In the genomic region with DNA sequence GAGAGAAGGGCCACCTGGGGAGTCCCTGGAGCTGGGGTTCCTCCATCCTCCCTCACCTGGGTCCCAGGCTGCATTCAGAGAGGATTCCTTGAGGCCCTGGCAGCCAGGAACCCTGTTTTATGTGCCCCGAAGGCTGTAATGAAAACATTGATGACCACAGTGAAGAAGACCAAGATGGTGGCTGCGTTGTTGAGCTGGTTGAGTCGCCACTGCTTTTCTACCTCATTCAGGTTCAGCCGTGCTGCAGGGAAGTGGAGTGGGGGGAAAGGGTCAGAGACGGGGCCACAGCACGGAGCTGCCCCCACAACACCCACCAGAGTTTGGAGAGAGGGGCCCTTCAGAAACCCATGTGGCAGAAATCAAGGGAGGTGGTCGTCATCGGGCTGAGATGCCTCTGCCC, we compare ENCODE assay signal across 1 cellular context.
TF ChIP-seq lines count a peak whose summit lies in the region.

No MANE protein-coding gene starts in this region.

TF ChIP-seq in HepG2, 621 proteins besides CTCF, POLR2A, EP300 and RAD21 (continued from another document):
- TF ChIP-seq, protein P1, sequence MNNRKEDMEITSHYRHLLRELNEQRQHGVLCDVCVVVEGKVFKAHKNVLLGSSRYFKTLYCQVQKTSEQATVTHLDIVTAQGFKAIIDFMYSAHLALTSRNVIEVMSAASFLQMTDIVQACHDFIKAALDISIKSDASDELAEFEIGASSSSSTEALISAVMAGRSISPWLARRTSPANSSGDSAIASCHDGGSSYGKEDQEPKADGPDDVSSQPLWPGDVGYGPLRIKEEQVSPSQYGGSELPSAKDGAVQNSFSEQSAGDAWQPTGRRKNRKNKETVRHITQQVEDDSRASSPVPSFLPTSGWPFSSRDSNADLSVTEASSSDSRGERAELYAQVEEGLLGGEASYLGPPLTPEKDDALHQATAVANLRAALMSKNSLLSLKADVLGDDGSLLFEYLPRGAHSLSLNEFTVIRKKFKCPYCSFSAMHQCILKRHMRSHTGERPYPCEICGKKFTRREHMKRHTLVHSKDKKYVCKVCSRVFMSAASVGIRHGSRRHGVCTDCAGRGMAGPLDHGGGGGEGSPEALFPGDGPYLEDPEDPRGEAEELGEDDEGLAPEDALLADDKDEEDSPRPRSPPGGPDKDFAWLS (CRISPR knock-in tag; IDR thresholded peaks at IDR 0.05; ENCODE audit: borderline replicate concordance) = no peak
- TF ChIP-seq KAT2B (IDR thresholded peaks at IDR 0.05; ENCODE audit: borderline replicate concordance, low read depth, low read length) (no peak), ZNF776 (CRISPR knock-in tag; IDR thresholded peaks at IDR 0.05) (no peak), BORCS8-MEF2B (CRISPR knock-in tag; IDR thresholded peaks at IDR 0.05) (no peak), HMG20A (CRISPR knock-in tag; IDR thresholded peaks at IDR 0.05; ENCODE audit: borderline replicate concordance) (no peak), MTF2 (CRISPR knock-in tag; IDR thresholded peaks at IDR 0.05; ENCODE audit: borderline replicate concordance) (no peak), ZNF724P (CRISPR knock-in tag; IDR thresholded peaks at IDR 0.05; ENCODE audit: borderline replicate concordance) (no peak)
- TF ChIP-seq, protein P2, sequence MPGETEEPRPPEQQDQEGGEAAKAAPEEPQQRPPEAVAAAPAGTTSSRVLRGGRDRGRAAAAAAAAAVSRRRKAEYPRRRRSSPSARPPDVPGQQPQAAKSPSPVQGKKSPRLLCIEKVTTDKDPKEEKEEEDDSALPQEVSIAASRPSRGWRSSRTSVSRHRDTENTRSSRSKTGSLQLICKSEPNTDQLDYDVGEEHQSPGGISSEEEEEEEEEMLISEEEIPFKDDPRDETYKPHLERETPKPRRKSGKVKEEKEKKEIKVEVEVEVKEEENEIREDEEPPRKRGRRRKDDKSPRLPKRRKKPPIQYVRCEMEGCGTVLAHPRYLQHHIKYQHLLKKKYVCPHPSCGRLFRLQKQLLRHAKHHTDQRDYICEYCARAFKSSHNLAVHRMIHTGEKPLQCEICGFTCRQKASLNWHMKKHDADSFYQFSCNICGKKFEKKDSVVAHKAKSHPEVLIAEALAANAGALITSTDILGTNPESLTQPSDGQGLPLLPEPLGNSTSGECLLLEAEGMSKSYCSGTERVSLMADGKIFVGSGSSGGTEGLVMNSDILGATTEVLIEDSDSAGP (CRISPR knock-in tag; IDR thresholded peaks at IDR 0.05; ENCODE audit: borderline replicate concordance) = no peak
- TF ChIP-seq, protein P3, sequence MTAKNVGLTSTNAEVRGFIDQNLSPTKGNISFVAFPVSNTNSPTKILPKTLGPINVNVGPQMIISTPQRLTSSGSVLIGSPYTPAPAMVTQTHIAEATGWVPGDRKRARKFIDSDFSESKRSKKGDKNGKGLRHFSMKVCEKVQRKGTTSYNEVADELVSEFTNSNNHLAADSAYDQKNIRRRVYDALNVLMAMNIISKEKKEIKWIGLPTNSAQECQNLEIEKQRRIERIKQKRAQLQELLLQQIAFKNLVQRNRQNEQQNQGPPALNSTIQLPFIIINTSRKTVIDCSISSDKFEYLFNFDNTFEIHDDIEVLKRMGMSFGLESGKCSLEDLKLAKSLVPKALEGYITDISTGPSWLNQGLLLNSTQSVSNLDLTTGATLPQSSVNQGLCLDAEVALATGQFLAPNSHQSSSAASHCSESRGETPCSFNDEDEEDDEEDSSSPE (CRISPR knock-in tag; IDR thresholded peaks at IDR 0.05) = no peak
- TF ChIP-seq, protein P4, sequence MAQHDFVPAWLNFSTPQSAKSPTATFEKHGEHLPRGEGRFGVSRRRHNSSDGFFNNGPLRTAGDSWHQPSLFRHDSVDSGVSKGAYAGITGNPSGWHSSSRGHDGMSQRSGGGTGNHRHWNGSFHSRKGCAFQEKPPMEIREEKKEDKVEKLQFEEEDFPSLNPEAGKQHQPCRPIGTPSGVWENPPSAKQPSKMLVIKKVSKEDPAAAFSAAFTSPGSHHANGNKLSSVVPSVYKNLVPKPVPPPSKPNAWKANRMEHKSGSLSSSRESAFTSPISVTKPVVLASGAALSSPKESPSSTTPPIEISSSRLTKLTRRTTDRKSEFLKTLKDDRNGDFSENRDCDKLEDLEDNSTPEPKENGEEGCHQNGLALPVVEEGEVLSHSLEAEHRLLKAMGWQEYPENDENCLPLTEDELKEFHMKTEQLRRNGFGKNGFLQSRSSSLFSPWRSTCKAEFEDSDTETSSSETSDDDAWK (CRISPR knock-in tag; IDR thresholded peaks at IDR 0.05) = no peak
